27 cellular contexts compared by ENCODE assay signal in genomic region chr18:55695091-55695490, GRCh38.
"Had no signal": no experiment of that assay in that cellular context is flagged by ENCODE, and none has a peak within 500 bp of the region (broad histone marks: within the 10 kb centered on the region; RNA-seq: fewer than 3 reads in every experiment).

No MANE protein-coding gene starts in this region.

- ATAC-seq: activated naive CD8-positive, alpha-beta T cell treated with anti-CD3 and anti-CD28 coated beads, Interleukin-2, amount 50 U/mL, for 24 hours; activated T-cell treated with anti-CD3 and anti-CD28 coated beads, Interleukin-2, amount 50 U/mL, for 4 hours; activated T-helper 17 cell treated with anti-CD3 and anti-CD28 coated beads, Interleukin-2, amount 50 U/mL, for 72 hours; body of pancreas; foreskin keratinocyte; heart right ventricle; left cardiac atrium; left ventricle myocardium superior; sciatic nerve; stimulated activated naive B cell treated with anti-CD40 and anti-IgM and Interleukin-4, amounts not matched to agents 10 μg/mL and 1 μg/mL and 100 μg/mL, for 72 hours; T-helper 17 cell had no signal

- DNase-seq: activated CD4-positive, alpha-beta memory T cell treated with anti-CD3 and anti-CD28 coated beads, Interleukin-2, amount 10 ng/mL, durations not matched to agents 7 days and 5 days; activated CD4-positive, alpha-beta T cell treated with anti-CD3 and anti-CD28 coated beads, Interleukin-2, amount 10 ng/mL, durations not matched to agents 7 days and 5 days; activated CD4-positive, CD25-positive, alpha-beta regulatory T cell treated with anti-CD3 and anti-CD28 coated beads, Interleukin-2, amount 50 U/mL, for 72 hours; activated naive CD8-positive, alpha-beta T cell treated with anti-CD3 and anti-CD28 coated beads, Interleukin-2, amount 50 U/mL, for 24 hours; activated T-cell treated with anti-CD3 and anti-CD28 coated beads, Interleukin-2, amount 50 U/mL, for 4 hours; body of pancreas; dermis blood vessel endothelial cell; effector CD4-positive, alpha-beta T cell; foreskin keratinocyte; heart right ventricle; left cardiac atrium; left ventricle myocardium superior; naive B cell; nephron progenitor cell; ovary; retina; small intestine; stimulated activated CD4-positive, alpha-beta T cell treated with anti-CD3 and anti-CD28 coated beads, Interleukin-2, amount 100 ng/mL, for 24 hours; stimulated activated naive B cell treated with anti-CD40 and anti-IgM and Interleukin-4, amounts not matched to agents 10 μg/mL and 1 μg/mL and 100 μg/mL, for 72 hours; stomach; T-helper 17 cell; T1000; thyroid gland; upper lobe of left lung; WERI-Rb-1 had no signal
